Comparison of ENCODE assay signal across 8 cellular contexts in the genomic region with DNA sequence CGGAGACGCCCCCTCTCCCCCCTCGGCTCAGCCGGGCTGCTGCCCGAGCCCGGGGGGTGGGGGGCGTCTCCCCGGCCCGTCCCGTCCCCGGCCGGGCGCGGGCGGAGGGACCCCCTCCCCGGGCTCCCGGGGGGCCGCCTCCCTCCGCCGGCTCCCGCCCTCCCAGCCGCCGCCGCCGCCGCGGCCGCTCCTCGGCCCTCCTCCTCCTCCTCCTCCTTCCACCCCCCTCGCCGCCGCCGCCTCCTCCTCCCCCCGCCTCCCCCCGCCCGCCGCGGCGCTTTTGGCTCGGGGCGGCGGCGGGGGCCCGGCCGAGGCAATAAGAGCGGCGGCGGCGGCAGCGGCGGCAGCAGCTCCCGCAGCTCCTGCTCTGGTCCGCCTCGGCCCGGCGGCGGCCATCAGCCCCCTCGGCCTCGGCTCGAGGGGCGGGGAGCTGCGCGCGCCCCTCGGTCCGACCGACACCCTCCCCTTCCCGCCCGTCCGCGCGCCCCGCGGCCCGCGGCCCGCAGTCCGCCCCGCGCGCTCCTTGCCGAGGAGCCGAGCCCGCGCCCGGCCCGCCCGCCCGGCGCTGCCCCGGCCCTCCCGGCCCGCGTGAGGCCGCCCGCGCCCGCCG. TPM values are rescaled to one million over a fixed set of nuclear protein-coding genes. Genes with fewer than 3 reads are reported as not detected.
DNase-seq lines count a peak whose midpoint lies in the region; ATAC-seq and TF ChIP-seq lines count a peak whose summit lies in the region.

No MANE protein-coding gene starts in this region.

- H3K9ac ChIP-seq in liver (ENCODE audit: low read depth in 1 of 2, low read length in 2 of 2), result no peak overlapping the region

- no peak for TF ChIP-seq RAD21 in liver (IDR thresholded peaks at IDR 0.05)

- H3K27me3 ChIP-seq in liver (ENCODE audit: control insufficient read depth in 4 of 4, insufficient read depth in 4 of 4, low read length in 3 of 4), result no peaks in the 10 kb centered on the region

- WGBS in liver, result 1% methylated on average over 93 of the region's 99 CpGs

- H3K4me1 ChIP-seq in liver (ENCODE audit: control insufficient read depth in 4 of 4, insufficient read depth in 4 of 4, low read length in 3 of 4), result peaks cover 10 to 39% (median 29%) of the 10 kb centered on the region in 4 donors

- H3K27ac ChIP-seq in liver (ENCODE audit: low read depth in 1 of 2, low read length in 2 of 2), result peak overlapping the region; percentile 93 to 97

- ATAC-seq in GM21737 (IDR thresholded peaks at IDR 0.05; ENCODE audit: unreplicated experiment), result peak; percentile 24

- no peak for TF ChIP-seq CTCF in choroid plexus epithelial cell (conservative IDR thresholded peaks at IDR 0.05; ENCODE audit: low read depth, low read length)
- no peak for TF ChIP-seq CTCF in liver (IDR thresholded peaks at IDR 0.05; ENCODE audit: low read depth, low read length, missing input control)

- peak overlapping the region; percentile 81 for H3K4me3 ChIP-seq in choroid plexus epithelial cell (ENCODE audit: low read depth, low read length)
- H3K4me3 ChIP-seq in liver (ENCODE audit: low read depth in 1 of 3, low read length in 3 of 3), result peak overlapping the region; percentile 45 to 99 (median 70)

- no peaks in the 10 kb centered on the region for H3K9me3 ChIP-seq in liver (ENCODE audit: control insufficient read depth in 4 of 4, low read length in 3 of 4)

- DNase-seq in COR-L47 (lab: John Stamatoyannopoulos, UW), result peak; percentile 69
- DNase-seq in NCI-H1105 (lab: John Stamatoyannopoulos, UW), result peak; percentile 72
- DNase-seq in activated CD4-positive, alpha-beta T cell treated with anti-CD3 and anti-CD28 coated beads for 4 hours, result peak; percentile 77 to 82
- peak; percentile 70 for DNase-seq in choroid plexus epithelial cell (ENCODE audit: low read depth)
- peak; percentile 69 for DNase-seq in stimulated activated CD4-positive, alpha-beta T cell treated with anti-CD3 and anti-CD28 coated beads, Interleukin-4, amount 100 ng/mL, for 24 hours
- no peak for DNase-seq in HuH-7.5 (ENCODE audit: low spot score)

- peaks cover 0 to 2% (median 0%) of the 10 kb centered on the region in 4 donors for H3K36me3 ChIP-seq in liver (ENCODE audit: control insufficient read depth in 4 of 4, insufficient read depth in 3 of 4, low read depth in 1 of 4, low read length in 3 of 4)

TF ChIP-seq in liver, 16 proteins besides CTCF, POLR2A, EP300 and RAD21:
- TF ChIP-seq SP1 (IDR thresholded peaks at IDR 0.05), result no peak

RNA-seq across cellular contexts. Expression of a gene that starts 38.7 kb away (rescaled TPM):
- 100 to 1,000 TPM; 234 to 360 TPM for total RNA-seq in liver
- 100 to 1,000 TPM; 115 to 321 TPM for polyA plus RNA-seq in liver

RNA-seq across cellular contexts. Expression of a gene that starts 40.5 kb away (rescaled TPM):
- under 1 TPM; 0.08 to 0.42 TPM for total RNA-seq in liver
- polyA plus RNA-seq in liver, result under 1 TPM in 1 of 2 donors, not detected in 1; 0.09 TPM
